ENCODE assay signal across 1 cellular context in the genomic region with DNA sequence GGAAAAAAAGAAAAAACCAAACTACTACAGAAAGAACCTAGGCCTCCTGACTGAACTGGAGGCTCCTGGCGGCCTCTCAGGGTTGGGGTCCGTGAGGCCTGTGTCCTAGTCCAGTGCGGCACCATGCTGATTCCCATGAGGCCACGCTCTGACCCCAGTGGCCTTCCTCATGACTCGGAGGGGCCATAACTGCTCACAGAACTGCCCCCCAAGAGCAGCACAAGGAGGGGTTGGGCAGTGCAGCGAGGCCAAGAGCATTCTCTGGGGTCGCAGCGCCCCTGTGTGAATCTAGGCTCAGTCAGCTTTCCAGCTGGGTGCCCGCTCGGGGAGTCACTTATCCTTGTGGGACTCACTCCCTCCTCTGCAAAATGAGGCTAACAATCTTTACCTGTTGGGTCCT.
TF ChIP-seq lines count a peak whose summit lies in the region.

No MANE protein-coding gene starts in this region.

TF ChIP-seq in H1, 55 proteins besides CTCF, POLR2A, EP300 and RAD21:
- no peak for TF ChIP-seq TAF1 (IDR thresholded peaks at IDR 0.05; ENCODE audit: low read depth, low read length)
- TF ChIP-seq PHF8 (conservative IDR thresholded peaks at IDR 0.05; ENCODE audit: low read depth, low read length), result no peak
- no peak for TF ChIP-seq YY1 (IDR thresholded peaks at IDR 0.05; ENCODE audit: low read depth, low read length)
- no peak for TF ChIP-seq GABPA (IDR thresholded peaks at IDR 0.05; ENCODE audit: borderline replicate concordance, insufficient read depth, low read length)
- TF ChIP-seq GTF2F1 (IDR thresholded peaks at IDR 0.05; ENCODE audit: borderline replicate concordance, low read depth, low read length), result no peak
- TF ChIP-seq POLR2AphosphoS5 (IDR thresholded peaks at IDR 0.05; ENCODE audit: low read depth, low read length), result no peak
- TF ChIP-seq KDM1A (IDR thresholded peaks at IDR 0.05; ENCODE audit: borderline replicate concordance, low read length), result no peak
- TF ChIP-seq CHD1 (IDR thresholded peaks at IDR 0.05; ENCODE audit: low read depth, low read length), result no peak
- TF ChIP-seq, protein P1, sequence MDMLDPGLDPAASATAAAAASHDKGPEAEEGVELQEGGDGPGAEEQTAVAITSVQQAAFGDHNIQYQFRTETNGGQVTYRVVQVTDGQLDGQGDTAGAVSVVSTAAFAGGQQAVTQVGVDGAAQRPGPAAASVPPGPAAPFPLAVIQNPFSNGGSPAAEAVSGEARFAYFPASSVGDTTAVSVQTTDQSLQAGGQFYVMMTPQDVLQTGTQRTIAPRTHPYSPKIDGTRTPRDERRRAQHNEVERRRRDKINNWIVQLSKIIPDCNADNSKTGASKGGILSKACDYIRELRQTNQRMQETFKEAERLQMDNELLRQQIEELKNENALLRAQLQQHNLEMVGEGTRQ (IDR thresholded peaks at IDR 0.05; ENCODE audit: low read length), result no peak
- no peak for TF ChIP-seq NRF1 (IDR thresholded peaks at IDR 0.05; ENCODE audit: low read depth, low read length)
- no peak for TF ChIP-seq KDM4A (IDR thresholded peaks at IDR 0.05; ENCODE audit: low read depth, low read length, severe bottlenecking)
- no peak for TF ChIP-seq SP4 (IDR thresholded peaks at IDR 0.05; ENCODE audit: low read length)
- no peak for TF ChIP-seq RNF2 (IDR thresholded peaks at IDR 0.05; ENCODE audit: borderline replicate concordance, low read depth, low read length, missing control alignments, poor library complexity, severe bottlenecking)
- no peak for TF ChIP-seq RXRA (IDR thresholded peaks at IDR 0.05; ENCODE audit: insufficient read depth, low read depth, low read length)
- no peak for TF ChIP-seq TAF7 (optimal IDR thresholded peaks at IDR 0.05; ENCODE audit: borderline replicate concordance, low read depth, low read length)
- TF ChIP-seq ZNF274 (IDR thresholded peaks at IDR 0.05; ENCODE audit: borderline replicate concordance, extremely low read depth, low read length), result no peak
- TF ChIP-seq BRCA1 (IDR thresholded peaks at IDR 0.05; ENCODE audit: low read depth, low read length), result no peak
- TF ChIP-seq CBX5 (IDR thresholded peaks at IDR 0.05; ENCODE audit: low read depth, low read length), result no peak
